31 cellular contexts compared by ENCODE assay signal in the genomic region with DNA sequence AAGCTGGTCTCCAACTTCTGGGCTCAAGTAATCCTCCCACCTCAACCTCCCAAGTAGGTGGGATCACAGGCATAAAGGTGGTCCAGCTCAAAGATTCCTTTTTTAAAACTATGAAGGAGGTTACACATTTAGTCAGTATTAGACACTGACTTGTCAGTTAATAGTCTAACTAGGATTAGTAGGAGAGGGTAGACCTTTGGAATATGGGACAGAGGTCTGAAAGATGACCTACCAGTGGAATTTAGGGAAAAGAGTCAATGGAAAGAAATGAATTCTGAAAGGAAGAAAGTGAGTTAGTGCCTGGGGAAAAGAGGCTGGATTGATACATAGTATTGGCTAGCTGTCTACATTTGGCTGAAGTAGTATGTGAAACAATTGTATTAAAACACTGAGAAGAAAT.
"Had no signal": no experiment of that assay in that cellular context is flagged by ENCODE, and none has a peak within 500 bp of the region (broad histone marks: within the 10 kb centered on the region; RNA-seq: fewer than 3 reads in every experiment).

No MANE protein-coding gene starts in this region.

- H3K4me1 Mint-ChIP-seq: activated CD4-positive, alpha-beta memory T cell treated with anti-CD3 and anti-CD28 coated beads, Interleukin-2, amount 10 ng/mL, durations not matched to agents 7 days and 5 days; activated CD4-positive, alpha-beta T cell treated with anti-CD3 and anti-CD28 coated beads, Interleukin-2, amount 10 ng/mL, durations not matched to agents 7 days and 5 days; activated T-helper 17 cell treated with anti-CD3 and anti-CD28 coated beads, Interleukin-2, amount 50 U/mL, for 72 hours; central memory CD8-positive, alpha-beta T cell had no signal

- ATAC-seq: activated T-cell treated with anti-CD3 and anti-CD28 coated beads, Interleukin-2, amount 50 U/mL, for 72 hours; activated T-helper 17 cell treated with anti-CD3 and anti-CD28 coated beads, Interleukin-2, amount 50 U/mL, for 72 hours; foreskin keratinocyte; gastrocnemius medialis had no signal

- H3K4me1 ChIP-seq: esophagus muscularis mucosa, foreskin keratinocyte, gastrocnemius medialis had no signal

- H3K36me3 ChIP-seq: brain microvascular endothelial cell, esophagus muscularis mucosa, gastrocnemius medialis had no signal

- DNase-seq: activated CD4-positive, alpha-beta memory T cell treated with anti-CD3 and anti-CD28 coated beads, Interleukin-2, amount 10 ng/mL, durations not matched to agents 7 days and 5 days; activated CD4-positive, alpha-beta T cell treated with anti-CD3 and anti-CD28 coated beads for 4 hours; activated CD4-positive, alpha-beta T cell treated with anti-CD3 and anti-CD28 coated beads, Interleukin-2, amount 10 ng/mL, durations not matched to agents 7 days and 5 days; activated CD4-positive, alpha-beta T cell treated with anti-CD3 and anti-CD28 coated beads, Interleukin-2, amount 50 U/mL, for 4 hours; activated CD4-positive, CD25-positive, alpha-beta regulatory T cell; activated CD4-positive, CD25-positive, alpha-beta regulatory T cell treated with anti-CD3 and anti-CD28 coated beads, Interleukin-2, amount 50 U/mL, for 72 hours; activated CD8-positive, alpha-beta memory T cell treated with anti-CD3 and anti-CD28 coated beads, Interleukin-2, amount 50 U/mL, for 48 hours; activated effector memory CD4-positive, alpha-beta T cell treated with Interleukin-2 at 50 U/mL for 16 hours; activated gamma-delta T cell treated with Interleukin-2 at 50 U/mL for 16 hours; activated naive CD4-positive, alpha-beta T cell treated with anti-CD3 and anti-CD28 coated beads, Interleukin-2, amount 50 U/mL, for 16 hours; activated naive CD4-positive, alpha-beta T cell treated with Interleukin-2 at 50 U/mL for 16 hours; activated T-cell treated with anti-CD3 and anti-CD28 coated beads for 4 hours; activated T-cell treated with anti-CD3 and anti-CD28 coated beads, Interleukin-2, amount 50 U/mL, for 24 hours; activated T-cell treated with anti-CD3 and anti-CD28 coated beads, Interleukin-2, amount 50 U/mL, for 72 hours; amniotic stem cell; anterior cingulate cortex; dorsolateral prefrontal cortex; effector memory CD4-positive, alpha-beta T cell; endodermal cell; erythroblast; foreskin keratinocyte; gastrocnemius medialis; T-helper 2 cell had no signal

- H3K27me3 Mint-ChIP-seq: activated CD4-positive, alpha-beta memory T cell treated with anti-CD3 and anti-CD28 coated beads, Interleukin-2, amount 10 ng/mL, durations not matched to agents 7 days and 5 days; activated CD4-positive, alpha-beta T cell treated with anti-CD3 and anti-CD28 coated beads, Interleukin-2, amount 10 ng/mL, durations not matched to agents 7 days and 5 days; activated naive CD8-positive, alpha-beta T cell; activated T-cell treated with anti-CD3 and anti-CD28 coated beads, Interleukin-2, amount 50 U/mL, for 24 hours; central memory CD8-positive, alpha-beta T cell; dendritic cell treated with granulocyte-macrophage colony-stimulating factor and Interleukin-4, amounts not matched to agents 40 ng/mL and 50 ng/mL, for 4 days had no signal

- H3K4me3 Mint-ChIP-seq: activated CD4-positive, alpha-beta memory T cell treated with anti-CD3 and anti-CD28 coated beads, Interleukin-2, amount 10 ng/mL, durations not matched to agents 7 days and 5 days; activated CD4-positive, alpha-beta T cell treated with anti-CD3 and anti-CD28 coated beads, Interleukin-2, amount 10 ng/mL, durations not matched to agents 7 days and 5 days; activated naive CD8-positive, alpha-beta T cell; activated T-cell treated with anti-CD3 and anti-CD28 coated beads, Interleukin-2, amount 50 U/mL, for 24 hours; activated T-cell treated with anti-CD3 and anti-CD28 coated beads, Interleukin-2, amount 50 U/mL, for 72 hours; activated T-helper 17 cell treated with anti-CD3 and anti-CD28 coated beads, Interleukin-2, amount 50 U/mL, for 72 hours; central memory CD8-positive, alpha-beta T cell; dendritic cell treated with granulocyte-macrophage colony-stimulating factor and Interleukin-4, amounts not matched to agents 40 ng/mL and 50 ng/mL, for 4 days; endodermal cell had no signal

- H3K9me3 Mint-ChIP-seq: activated CD4-positive, alpha-beta memory T cell treated with anti-CD3 and anti-CD28 coated beads, Interleukin-2, amount 10 ng/mL, durations not matched to agents 7 days and 5 days; activated CD4-positive, alpha-beta T cell treated with anti-CD3 and anti-CD28 coated beads, Interleukin-2, amount 10 ng/mL, durations not matched to agents 7 days and 5 days; activated T-cell treated with anti-CD3 and anti-CD28 coated beads, Interleukin-2, amount 50 U/mL, for 24 hours; activated T-cell treated with anti-CD3 and anti-CD28 coated beads, Interleukin-2, amount 50 U/mL, for 72 hours; activated T-helper 17 cell treated with anti-CD3 and anti-CD28 coated beads, Interleukin-2, amount 50 U/mL, for 72 hours; central memory CD8-positive, alpha-beta T cell; dendritic cell treated with granulocyte-macrophage colony-stimulating factor and Interleukin-4, amounts not matched to agents 40 ng/mL and 50 ng/mL, for 4 days; endodermal cell had no signal

- H3K4me3 ChIP-seq: esophagus muscularis mucosa had no signal

- FAIRE-seq: bronchial epithelial cell had no signal

- H3K27ac Mint-ChIP-seq: activated CD4-positive, alpha-beta memory T cell treated with anti-CD3 and anti-CD28 coated beads, Interleukin-2, amount 10 ng/mL, durations not matched to agents 7 days and 5 days; activated CD4-positive, alpha-beta T cell treated with anti-CD3 and anti-CD28 coated beads, Interleukin-2, amount 10 ng/mL, durations not matched to agents 7 days and 5 days; activated naive CD8-positive, alpha-beta T cell; activated T-cell treated with anti-CD3 and anti-CD28 coated beads, Interleukin-2, amount 50 U/mL, for 24 hours; activated T-cell treated with anti-CD3 and anti-CD28 coated beads, Interleukin-2, amount 50 U/mL, for 72 hours; activated T-helper 17 cell treated with anti-CD3 and anti-CD28 coated beads, Interleukin-2, amount 50 U/mL, for 72 hours; dendritic cell treated with granulocyte-macrophage colony-stimulating factor and Interleukin-4, amounts not matched to agents 40 ng/mL and 50 ng/mL, for 4 days; endodermal cell had no signal

- H3K9me3 ChIP-seq: esophagus muscularis mucosa, gastrocnemius medialis had no signal

- H3K36me3 Mint-ChIP-seq: activated naive CD8-positive, alpha-beta T cell had no signal

- H3K27ac ChIP-seq: brain microvascular endothelial cell, coronary artery, dorsolateral prefrontal cortex, esophagus muscularis mucosa, foreskin keratinocyte, gastrocnemius medialis had no signal

- H3K27me3 ChIP-seq: brain microvascular endothelial cell, esophagus muscularis mucosa, gastrocnemius medialis had no signal
